1 cellular context compared by ENCODE assay signal in the genomic region with DNA sequence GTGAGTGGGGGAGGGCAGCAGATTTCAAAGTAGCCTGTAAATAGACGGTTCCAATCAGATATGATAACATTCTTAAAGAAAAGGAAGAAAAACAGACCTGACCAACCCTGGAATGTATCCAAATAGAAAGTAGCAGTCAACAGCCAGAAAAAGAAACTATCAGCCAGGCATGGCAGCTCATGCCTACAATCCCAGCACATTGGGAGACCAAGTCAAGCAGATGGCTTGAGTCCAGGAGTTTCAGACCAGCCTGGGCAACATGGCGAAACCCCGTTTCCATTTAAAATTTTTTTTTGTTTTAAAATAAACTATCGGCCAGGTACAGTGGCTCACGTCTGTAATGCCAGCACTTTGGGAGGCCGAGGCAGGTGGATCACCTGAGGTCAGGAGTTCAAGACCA.
TF ChIP-seq lines count a peak whose summit lies in the region.

No MANE protein-coding gene starts in this region.

TF ChIP-seq in SK-N-SH, 30 proteins besides CTCF, POLR2A, EP300 and RAD21 (continued from another document):
- TF ChIP-seq, protein P1, sequence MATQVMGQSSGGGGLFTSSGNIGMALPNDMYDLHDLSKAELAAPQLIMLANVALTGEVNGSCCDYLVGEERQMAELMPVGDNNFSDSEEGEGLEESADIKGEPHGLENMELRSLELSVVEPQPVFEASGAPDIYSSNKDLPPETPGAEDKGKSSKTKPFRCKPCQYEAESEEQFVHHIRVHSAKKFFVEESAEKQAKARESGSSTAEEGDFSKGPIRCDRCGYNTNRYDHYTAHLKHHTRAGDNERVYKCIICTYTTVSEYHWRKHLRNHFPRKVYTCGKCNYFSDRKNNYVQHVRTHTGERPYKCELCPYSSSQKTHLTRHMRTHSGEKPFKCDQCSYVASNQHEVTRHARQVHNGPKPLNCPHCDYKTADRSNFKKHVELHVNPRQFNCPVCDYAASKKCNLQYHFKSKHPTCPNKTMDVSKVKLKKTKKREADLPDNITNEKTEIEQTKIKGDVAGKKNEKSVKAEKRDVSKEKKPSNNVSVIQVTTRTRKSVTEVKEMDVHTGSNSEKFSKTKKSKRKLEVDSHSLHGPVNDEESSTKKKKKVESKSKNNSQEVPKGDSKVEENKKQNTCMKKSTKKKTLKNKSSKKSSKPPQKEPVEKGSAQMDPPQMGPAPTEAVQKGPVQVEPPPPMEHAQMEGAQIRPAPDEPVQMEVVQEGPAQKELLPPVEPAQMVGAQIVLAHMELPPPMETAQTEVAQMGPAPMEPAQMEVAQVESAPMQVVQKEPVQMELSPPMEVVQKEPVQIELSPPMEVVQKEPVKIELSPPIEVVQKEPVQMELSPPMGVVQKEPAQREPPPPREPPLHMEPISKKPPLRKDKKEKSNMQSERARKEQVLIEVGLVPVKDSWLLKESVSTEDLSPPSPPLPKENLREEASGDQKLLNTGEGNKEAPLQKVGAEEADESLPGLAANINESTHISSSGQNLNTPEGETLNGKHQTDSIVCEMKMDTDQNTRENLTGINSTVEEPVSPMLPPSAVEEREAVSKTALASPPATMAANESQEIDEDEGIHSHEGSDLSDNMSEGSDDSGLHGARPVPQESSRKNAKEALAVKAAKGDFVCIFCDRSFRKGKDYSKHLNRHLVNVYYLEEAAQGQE (IDR thresholded peaks at IDR 0.05; ENCODE audit: low read depth, low read length), result no peak
